In genomic region chr6:16257999-16258708, GRCh38 we compare ENCODE assay signal across 13 cellular contexts. TPM values are rescaled to one million over a fixed set of nuclear protein-coding genes. Genes with fewer than 3 reads are reported as not detected.
DNase-seq lines count a peak whose midpoint lies in the region; ATAC-seq and TF ChIP-seq lines count a peak whose summit lies in the region.
"Had no signal": no experiment of that assay in that cellular context is flagged by ENCODE, and none has a peak within 500 bp of the region (broad histone marks: within the 10 kb centered on the region; RNA-seq: fewer than 3 reads in every experiment).

No MANE protein-coding gene starts in this region.

- H3K9me3 Mint-ChIP-seq in activated T-helper 17 cell treated with anti-CD3 and anti-CD28 coated beads, Interleukin-2, amount 50 U/mL, for 72 hours = no peaks in the 10 kb centered on the region
- peaks cover 4% of the 10 kb centered on the region for H3K9me3 Mint-ChIP-seq in mesothelial cell of epicardium

- H3K36me3 Mint-ChIP-seq in activated T-helper 17 cell treated with anti-CD3 and anti-CD28 coated beads, Interleukin-2, amount 50 U/mL, for 72 hours (ENCODE audit: low read depth) = no peaks in the 10 kb centered on the region
- H3K36me3 Mint-ChIP-seq in mesothelial cell of epicardium = peaks cover 6% of the 10 kb centered on the region
- H3K36me3 Mint-ChIP-seq: CD4-positive, alpha-beta memory T cell had no signal

- H3K4me3 Mint-ChIP-seq in activated T-helper 17 cell treated with anti-CD3 and anti-CD28 coated beads, Interleukin-2, amount 50 U/mL, for 72 hours = no peak overlapping the region
- no peak overlapping the region for H3K4me3 Mint-ChIP-seq in mesothelial cell of epicardium
- H3K4me3 Mint-ChIP-seq: activated B cell treated with CpG ODN at 0.5 μM for 24 hours; CD4-positive, alpha-beta memory T cell had no signal

- no peak for TF ChIP-seq POLR2A in ovary (IDR thresholded peaks at IDR 0.05)

- no peaks in the 10 kb centered on the region for H3K9me3 ChIP-seq in heart right ventricle
- no peaks in the 10 kb centered on the region for H3K9me3 ChIP-seq in ovary
- H3K9me3 ChIP-seq: pancreas had no signal

- no peak for TF ChIP-seq CTCF in heart right ventricle (IDR thresholded peaks at IDR 0.05)
- TF ChIP-seq CTCF in ovary (IDR thresholded peaks at IDR 0.05) = no peak
- no peak for TF ChIP-seq CTCF in mesothelial cell of epicardium (IDR thresholded peaks at IDR 0.05; ENCODE audit: unreplicated experiment)

- H3K4me3 ChIP-seq in heart right ventricle = no peak overlapping the region
- H3K4me3 ChIP-seq in ovary = no peak overlapping the region
- H3K4me3 ChIP-seq: pancreas had no signal

- H3K36me3 ChIP-seq in heart right ventricle = peaks cover 0 to 39% (median 4%) of the 10 kb centered on the region in 9 donors
- no peaks in the 10 kb centered on the region for H3K36me3 ChIP-seq in ovary

- peaks cover 4% of the 10 kb centered on the region for H3K27me3 Mint-ChIP-seq in activated T-helper 17 cell treated with anti-CD3 and anti-CD28 coated beads, Interleukin-2, amount 50 U/mL, for 72 hours
- no peaks in the 10 kb centered on the region for H3K27me3 Mint-ChIP-seq in mesothelial cell of epicardium (ENCODE audit: low read depth)

- H3K27ac ChIP-seq in heart right ventricle = peak overlapping the region in 9 of 10 donors; percentile 12 to 73 (median 66)
- peak overlapping the region; percentile 3 to 63 for H3K27ac ChIP-seq in ovary
- H3K27ac ChIP-seq: pancreas had no signal

- DNase-seq in ELR (ENCODE audit: low read depth) (peak; percentile 15), heart right ventricle (peak in 1 of 2 donors; percentile 41), ovary (peak; percentile 79 to 88 (median 82)), mesothelial cell of epicardium (ENCODE audit: low spot score in 2 of 2, unreplicated experiment in 2 of 2) (no peak), OCI-M2 (lab: John Stamatoyannopoulos, UW; ENCODE audit: unreplicated experiment) (no peak), NCI-H187 (lab: John Stamatoyannopoulos, UW) (no peak)
- DNase-seq: activated B cell treated with CpG ODN at 0.5 μM for 24 hours; CD4-positive, alpha-beta memory T cell; effector memory CD4-positive, alpha-beta T cell; NCI-H2171; pancreas had no signal

- no peaks in the 10 kb centered on the region for H3K4me1 Mint-ChIP-seq in activated T-helper 17 cell treated with anti-CD3 and anti-CD28 coated beads, Interleukin-2, amount 50 U/mL, for 72 hours
- H3K4me1 Mint-ChIP-seq in mesothelial cell of epicardium = no peaks in the 10 kb centered on the region
- H3K4me1 Mint-ChIP-seq: activated B cell treated with CpG ODN at 0.5 μM for 24 hours; CD4-positive, alpha-beta memory T cell had no signal

- no peak for TF ChIP-seq EP300 in ovary (IDR thresholded peaks at IDR 0.05)

- 39 to 56% methylated on average over 7 of the region's 7 CpGs for WGBS in heart right ventricle, 2 donors
- 24 to 38% (median 37%) methylated on average over 7 of the region's 7 CpGs for whole genome bisulfite sequencing in ovary, 3 donors

- intact Hi-C loops in heart right ventricle (cut with DNase I) = no loop called here
- intact Hi-C loops in ovary (cut with DNase I) = no loop called here

- H3K27me3 ChIP-seq in heart right ventricle = no peaks in the 10 kb centered on the region
- no peaks in the 10 kb centered on the region for H3K27me3 ChIP-seq in ovary
- H3K27me3 ChIP-seq: pancreas had no signal

- H3K4me1 ChIP-seq in heart right ventricle = peaks cover 0 to 25% (median 9%) of the 10 kb centered on the region in 9 donors
- peaks cover 7% of the 10 kb centered on the region for H3K4me1 ChIP-seq in ovary (ENCODE audit: insufficient read depth)
- H3K4me1 ChIP-seq: pancreas had no signal

- ATAC-seq in activated T-helper 17 cell treated with anti-CD3 and anti-CD28 coated beads, Interleukin-2, amount 50 U/mL, for 72 hours (replicated peaks) = peak; percentile 48
- ATAC-seq in heart right ventricle (peak; percentile 55 to 97 (median 88)), HG02571 (IDR thresholded peaks at IDR 0.05; ENCODE audit: unreplicated experiment) (no peak)

- H3K27ac Mint-ChIP-seq in activated T-helper 17 cell treated with anti-CD3 and anti-CD28 coated beads, Interleukin-2, amount 50 U/mL, for 72 hours = no peak overlapping the region
- H3K27ac Mint-ChIP-seq in mesothelial cell of epicardium = no peak overlapping the region
- H3K27ac Mint-ChIP-seq: activated B cell treated with CpG ODN at 0.5 μM for 24 hours; CD4-positive, alpha-beta memory T cell had no signal

RNA-seq across cellular contexts. Expression of gene GMPR, which starts 19.8 kb away (rescaled TPM):
- under 1 TPM in 1 of 2 donors, not detected in 1; 0.30 TPM for total RNA-seq in activated T-helper 17 cell treated with anti-CD3 and anti-CD28 coated beads, Interleukin-2, amount 50 U/mL, for 72 hours
- total RNA-seq in heart right ventricle (100 to 1,000 TPM in 4 of 10 donors, 10 to 100 TPM in 6; 74.1 to 139 (median 96.8) TPM), ovary (10 to 100 TPM; 18.6 to 49.4 (median 35.1) TPM), mesothelial cell of epicardium (4.0 to 5.2 TPM (median 4.3 TPM) in 3 replicates)
- polyA plus RNA-seq in heart right ventricle (100 to 1,000 TPM; 161 to 334 TPM), ovary (10 to 100 TPM; 32.5 to 50.2 TPM)
- total RNA-seq: CD4-positive, alpha-beta memory T cell had no signal

Comparison
In these comparisons a context has a peak if more than half of its experiments do, and no peak if none do; other contexts are left out.
1. DNase-seq: peak in ELR (single experiment) and ovary (5 of 5); none in mesothelial cell of epicardium (0 of 2), OCI-M2 (single experiment) and NCI-H187 (0 of 2).